8 cellular contexts compared by ENCODE assay signal in the genomic region with DNA sequence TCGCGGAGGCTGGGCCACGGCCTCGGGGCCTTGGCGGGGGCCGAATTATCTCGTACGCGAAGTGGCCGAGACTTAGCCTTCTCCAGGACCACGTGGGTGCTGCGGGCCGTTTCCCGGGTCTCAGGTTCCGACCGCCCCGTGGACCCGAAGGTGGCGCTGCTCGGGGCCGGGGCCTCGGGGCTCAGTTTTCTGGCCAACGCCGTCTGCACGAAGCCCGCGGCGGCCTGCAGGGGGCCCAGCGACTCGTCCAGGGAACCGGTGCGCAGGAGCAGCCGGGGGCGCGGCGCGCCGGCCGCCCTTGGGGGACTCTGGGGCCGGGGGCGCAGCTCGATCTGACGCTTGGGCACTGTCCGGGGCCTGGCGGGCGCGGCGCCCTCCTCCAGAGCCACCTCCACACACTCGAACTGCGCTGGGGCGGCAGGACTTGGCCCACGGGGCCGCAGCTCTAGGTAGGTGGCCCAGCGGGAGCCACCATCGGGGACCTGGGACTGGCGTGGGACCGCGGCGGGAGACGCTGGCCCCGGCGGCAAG. TPM values are rescaled to one million over a fixed set of nuclear protein-coding genes. Genes with fewer than 3 reads are reported as not detected.
DNase-seq lines count a peak whose midpoint lies in the region; ATAC-seq and TF ChIP-seq lines count a peak whose summit lies in the region.

No MANE protein-coding gene starts in this region.

- no peaks in the 10 kb centered on the region for H3K27me3 ChIP-seq in Panc1 (ENCODE audit: control insufficient read depth, insufficient read depth, low read length)
- peaks cover 31% of the 10 kb centered on the region for H3K27me3 ChIP-seq in lower lobe of right lung (ENCODE audit: low read depth)
- H3K27me3 ChIP-seq in tibial artery = peaks cover 0 to 33% of the 10 kb centered on the region in 2 donors

- BruUV-seq in Panc1 (replicated peaks; lab: Mats Ljungman, UMichigan) = no TSS peak

- POLR2A ChIA-PET in Panc1 (lab: Charles Lee) = no interaction called here

- peaks cover 39% of the 10 kb centered on the region for H3K4me1 Mint-ChIP-seq in central memory CD8-positive, alpha-beta T cell

- H3K4me3 Mint-ChIP-seq in central memory CD8-positive, alpha-beta T cell = peak overlapping the region; percentile 87

- no peaks in the 10 kb centered on the region for H3K9me3 Mint-ChIP-seq in central memory CD8-positive, alpha-beta T cell

- H3K27ac Mint-ChIP-seq in central memory CD8-positive, alpha-beta T cell (ENCODE audit: low read depth) = no peak overlapping the region

- H3K36me3 Mint-ChIP-seq in central memory CD8-positive, alpha-beta T cell (ENCODE audit: insufficient read depth) = peaks cover 19% of the 10 kb centered on the region

- in situ Hi-C loops in Panc1 (cut with HindIII; ENCODE audit: low pct_unique_long_range_greater_than_20kb, low sequenced_read_pairs) = no loop called here

- no peak for ATAC-seq in Panc1
- ATAC-seq in central memory CD8-positive, alpha-beta T cell (replicated peaks; ENCODE audit: extremely low read depth, poor library complexity, severe bottlenecking) = no peak
- peak; percentile 32 to 60 for ATAC-seq in lower lobe of right lung
- no peak for ATAC-seq in HG03457 (IDR thresholded peaks at IDR 0.05; ENCODE audit: unreplicated experiment)

- H3K9me3 ChIP-seq in Panc1 (ENCODE audit: control insufficient read depth, insufficient read depth, low read depth, low read length) = no peaks in the 10 kb centered on the region
- no peaks in the 10 kb centered on the region for H3K9me3 ChIP-seq in lower lobe of right lung
- no peaks in the 10 kb centered on the region for H3K9me3 ChIP-seq in tibial artery

- intact Hi-C loops in Panc1 (cut with micrococcal nuclease; ENCODE audit: unreplicated experiment) = loop anchor here (10.0 kb wide), 1 partner anchor 109 kb away; no protein-coding TSS in a partner anchor
- intact Hi-C loops in lower lobe of right lung (cut with DNase I) = no loop called here
- intact Hi-C loops in tibial artery (cut with DNase I; ENCODE audit: low total_unique reads) = no loop called here

- TF ChIP-seq CTCF in GM12875 (IDR thresholded peaks at IDR 0.05; ENCODE audit: borderline replicate concordance, insufficient read depth, low read depth, low read length) (peak; percentile 63; the same call in 1 of the 2 replicates), Panc1 (IDR thresholded peaks at IDR 0.05) (peak; percentile 27; the same call in 1 of the 2 replicates), lower lobe of right lung (IDR thresholded peaks at IDR 0.05) (peak; percentile 42), tibial artery (IDR thresholded peaks at IDR 0.05) (peak in 1 of 2 experiments; percentile 12)

- H3K27me3 Mint-ChIP-seq in central memory CD8-positive, alpha-beta T cell = no peaks in the 10 kb centered on the region

- H3K36me3 ChIP-seq in Panc1 (ENCODE audit: control insufficient read depth, insufficient read depth, low read length) = peaks cover 2% of the 10 kb centered on the region; the same call in 1 of the 2 replicates
- no peaks in the 10 kb centered on the region for H3K36me3 ChIP-seq in lower lobe of right lung
- H3K36me3 ChIP-seq in tibial artery = no peaks in the 10 kb centered on the region

- DNase-seq in Panc1 (ENCODE audit: low read depth, low spot score) (no peak), lower lobe of right lung (no peak), tibial artery (no peak), GM19238 (ENCODE audit: insufficient read length, low spot score) (no peak), NCI-H774 (lab: John Stamatoyannopoulos, UW) (no peak)
- DNase-seq in central memory CD8-positive, alpha-beta T cell (ENCODE audit: low spot score in 2 of 2) = no peak

- H3K27ac ChIP-seq in Panc1 (ENCODE audit: low read length) (no peak overlapping the region), lower lobe of right lung (peak overlapping the region; percentile 11), tibial artery (peak overlapping the region in 1 of 2 donors; percentile 63)

- H3K4me1 ChIP-seq in Panc1 (ENCODE audit: control insufficient read depth, insufficient read depth, low read length) (peaks cover 27% of the 10 kb centered on the region), lower lobe of right lung (peaks cover 35% of the 10 kb centered on the region), tibial artery (peaks cover 0 to 39% (median 17%) of the 10 kb centered on the region in 4 donors)

- peak overlapping the region; percentile 85 for H3K4me3 ChIP-seq in GM12875 (ENCODE audit: low read depth, low read length)
- no peak overlapping the region for H3K4me3 ChIP-seq in Panc1 (ENCODE audit: low read depth in 2 of 2, low read length in 2 of 2)
- H3K4me3 ChIP-seq in lower lobe of right lung = peak overlapping the region; percentile 65
- peak overlapping the region; percentile 46 to 49 for H3K4me3 ChIP-seq in tibial artery

- CTCF ChIA-PET in Panc1 (lab: Charles Lee) = no interaction called here

RNA-seq across cellular contexts. Expression of a gene that starts 0.7 kb away (rescaled TPM):
- total RNA-seq in Panc1 (2021; ENCODE audit: unreplicated experiment) (2.3 TPM), lower lobe of right lung (0.86 TPM)
- polyA plus RNA-seq in Panc1 (2012; ENCODE audit: insufficient read length) = 3.8 TPM

RNA-seq across cellular contexts. Expression of a gene that starts 4.5 kb away (rescaled TPM):
- total RNA-seq in Panc1 (2021; ENCODE audit: unreplicated experiment) (0.49 TPM), lower lobe of right lung (7.8 TPM)
- 0.21 TPM for polyA plus RNA-seq in Panc1 (2012; ENCODE audit: insufficient read length)

RNA-seq across cellular contexts. Expression of a gene that starts 9.7 kb away (rescaled TPM):
- 5.5 TPM for total RNA-seq in Panc1 (2021; ENCODE audit: unreplicated experiment)
- 4.0 TPM for polyA plus RNA-seq in Panc1 (2012; ENCODE audit: insufficient read length)
- 3.5 TPM for total RNA-seq in lower lobe of right lung

RNA-seq across cellular contexts. Expression of a gene that starts 11.1 kb away (rescaled TPM):
- total RNA-seq in Panc1 (2021; ENCODE audit: unreplicated experiment) (not detected), lower lobe of right lung (1.4 TPM)
- polyA plus RNA-seq in Panc1 (2012; ENCODE audit: insufficient read length) = not detected

RNA-seq across cellular contexts. Expression of a gene that starts 45.1 kb away (rescaled TPM):
- 8.8 TPM for total RNA-seq in Panc1 (2021; ENCODE audit: unreplicated experiment)
- polyA plus RNA-seq in Panc1 (2012; ENCODE audit: insufficient read length) = 8.8 TPM
- 10.0 TPM for total RNA-seq in lower lobe of right lung

Comparison
In these comparisons a context has a peak if more than half of its experiments do, and no peak if none do; other contexts are left out.
1. H3K4me3 ChIP-seq: peak in GM12875 (single experiment), lower lobe of right lung (single experiment) and tibial artery (2 of 2); none in Panc1 (0 of 2).
2. ATAC-seq: peak in lower lobe of right lung (2 of 2); none in Panc1 (single experiment), central memory CD8-positive, alpha-beta T cell (single experiment) and HG03457 (single experiment).